ENCODE assay signal across 1 cellular context in genomic region chr15:49046113-49046883, GRCh38.
TF ChIP-seq lines count a peak whose summit lies in the region.

A gene with protein sequence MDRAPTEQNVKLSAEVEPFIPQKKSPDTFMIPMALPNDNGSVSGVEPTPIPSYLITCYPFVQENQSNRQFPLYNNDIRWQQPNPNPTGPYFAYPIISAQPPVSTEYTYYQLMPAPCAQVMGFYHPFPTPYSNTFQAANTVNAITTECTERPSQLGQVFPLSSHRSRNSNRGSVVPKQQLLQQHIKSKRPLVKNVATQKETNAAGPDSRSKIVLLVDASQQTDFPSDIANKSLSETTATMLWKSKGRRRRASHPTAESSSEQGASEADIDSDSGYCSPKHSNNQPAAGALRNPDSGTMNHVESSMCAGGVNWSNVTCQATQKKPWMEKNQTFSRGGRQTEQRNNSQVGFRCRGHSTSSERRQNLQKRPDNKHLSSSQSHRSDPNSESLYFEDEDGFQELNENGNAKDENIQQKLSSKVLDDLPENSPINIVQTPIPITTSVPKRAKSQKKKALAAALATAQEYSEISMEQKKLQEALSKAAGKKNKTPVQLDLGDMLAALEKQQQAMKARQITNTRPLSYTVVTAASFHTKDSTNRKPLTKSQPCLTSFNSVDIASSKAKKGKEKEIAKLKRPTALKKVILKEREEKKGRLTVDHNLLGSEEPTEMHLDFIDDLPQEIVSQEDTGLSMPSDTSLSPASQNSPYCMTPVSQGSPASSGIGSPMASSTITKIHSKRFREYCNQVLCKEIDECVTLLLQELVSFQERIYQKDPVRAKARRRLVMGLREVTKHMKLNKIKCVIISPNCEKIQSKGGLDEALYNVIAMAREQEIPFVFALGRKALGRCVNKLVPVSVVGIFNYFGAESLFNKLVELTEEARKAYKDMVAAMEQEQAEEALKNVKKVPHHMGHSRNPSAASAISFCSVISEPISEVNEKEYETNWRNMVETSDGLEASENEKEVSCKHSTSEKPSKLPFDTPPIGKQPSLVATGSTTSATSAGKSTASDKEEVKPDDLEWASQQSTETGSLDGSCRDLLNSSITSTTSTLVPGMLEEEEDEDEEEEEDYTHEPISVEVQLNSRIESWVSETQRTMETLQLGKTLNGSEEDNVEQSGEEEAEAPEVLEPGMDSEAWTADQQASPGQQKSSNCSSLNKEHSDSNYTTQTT (minus strand): TSS chr15:49046446. CDS start chr15:49046299, 147 bp downstream.

TF ChIP-seq in K562, 482 proteins besides CTCF, POLR2A, EP300 and RAD21 (continued from another document and continues in another):
- TF ChIP-seq, protein P1, sequence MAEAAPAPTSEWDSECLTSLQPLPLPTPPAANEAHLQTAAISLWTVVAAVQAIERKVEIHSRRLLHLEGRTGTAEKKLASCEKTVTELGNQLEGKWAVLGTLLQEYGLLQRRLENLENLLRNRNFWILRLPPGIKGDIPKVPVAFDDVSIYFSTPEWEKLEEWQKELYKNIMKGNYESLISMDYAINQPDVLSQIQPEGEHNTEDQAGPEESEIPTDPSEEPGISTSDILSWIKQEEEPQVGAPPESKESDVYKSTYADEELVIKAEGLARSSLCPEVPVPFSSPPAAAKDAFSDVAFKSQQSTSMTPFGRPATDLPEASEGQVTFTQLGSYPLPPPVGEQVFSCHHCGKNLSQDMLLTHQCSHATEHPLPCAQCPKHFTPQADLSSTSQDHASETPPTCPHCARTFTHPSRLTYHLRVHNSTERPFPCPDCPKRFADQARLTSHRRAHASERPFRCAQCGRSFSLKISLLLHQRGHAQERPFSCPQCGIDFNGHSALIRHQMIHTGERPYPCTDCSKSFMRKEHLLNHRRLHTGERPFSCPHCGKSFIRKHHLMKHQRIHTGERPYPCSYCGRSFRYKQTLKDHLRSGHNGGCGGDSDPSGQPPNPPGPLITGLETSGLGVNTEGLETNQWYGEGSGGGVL (CRISPR knock-in tag; IDR thresholded peaks at IDR 0.05) = no peak
- TF ChIP-seq GTF2F1 (IDR thresholded peaks at IDR 0.05; ENCODE audit: low read depth, low read length) = no peak
- peak; percentile 64 to 82 for TF ChIP-seq FOXK2 (conservative IDR thresholded peaks at IDR 0.05 in 1 of 2, IDR thresholded peaks at IDR 0.05 in 1 of 2; ENCODE audit: low read depth in 2 of 2)
- TF ChIP-seq ELF2 (CRISPR knock-in tag; IDR thresholded peaks at IDR 0.05) = no peak
- TF ChIP-seq PTTG1 (tag; IDR thresholded peaks at IDR 0.05; ENCODE audit: low read depth) = no peak
- TF ChIP-seq ZNF174 (CRISPR knock-in tag; IDR thresholded peaks at IDR 0.05) = no peak
- TF ChIP-seq ZNF699 (CRISPR knock-in tag; IDR thresholded peaks at IDR 0.05; ENCODE audit: insufficient replicate concordance) = no peak
- no peak for TF ChIP-seq HDAC6 (IDR thresholded peaks at IDR 0.05; ENCODE audit: low read depth, low read length)
- TF ChIP-seq NONO (IDR thresholded peaks at IDR 0.05; ENCODE audit: low read depth in 2 of 2, low read length in 1 of 2) = peak in 1 of 2 experiments; percentile 24; a peak in 1 of 4 replicates
- no peak for TF ChIP-seq NELFE (IDR thresholded peaks at IDR 0.05; ENCODE audit: insufficient read depth, insufficient read length)
- no peak for TF ChIP-seq SETDB1 (IDR thresholded peaks at IDR 0.05; ENCODE audit: low read length)
- peak; percentile 76 for TF ChIP-seq L3MBTL2 (IDR thresholded peaks at IDR 0.05)
- TF ChIP-seq CGGBP1 (CRISPR knock-in tag; IDR thresholded peaks at IDR 0.05) = no peak
- no peak for TF ChIP-seq CBFB (CRISPR knock-in tag; IDR thresholded peaks at IDR 0.05)
- TF ChIP-seq MCM7 (IDR thresholded peaks at IDR 0.05) = peak in 1 of 2 experiments; percentile 64; a peak in 1 of 4 replicates
- TF ChIP-seq ZNF408 (CRISPR knock-in tag; IDR thresholded peaks at IDR 0.05; ENCODE audit: low read depth) = no peak
- TF ChIP-seq BMI1 (IDR thresholded peaks at IDR 0.05; ENCODE audit: low read length) = no peak
- TF ChIP-seq RCOR1 (IDR thresholded peaks at IDR 0.05; ENCODE audit: borderline replicate concordance in 1 of 2, low read depth in 2 of 2, low read length in 2 of 2) = peak in 1 of 2 experiments; percentile 90; a peak in 2 of 4 replicates
- peak; percentile 53; the same call in 1 of the 2 replicates for TF ChIP-seq ZBTB7A (IDR thresholded peaks at IDR 0.05; ENCODE audit: borderline replicate concordance, control insufficient read depth, low read depth, low read length)
- TF ChIP-seq, protein P2, sequence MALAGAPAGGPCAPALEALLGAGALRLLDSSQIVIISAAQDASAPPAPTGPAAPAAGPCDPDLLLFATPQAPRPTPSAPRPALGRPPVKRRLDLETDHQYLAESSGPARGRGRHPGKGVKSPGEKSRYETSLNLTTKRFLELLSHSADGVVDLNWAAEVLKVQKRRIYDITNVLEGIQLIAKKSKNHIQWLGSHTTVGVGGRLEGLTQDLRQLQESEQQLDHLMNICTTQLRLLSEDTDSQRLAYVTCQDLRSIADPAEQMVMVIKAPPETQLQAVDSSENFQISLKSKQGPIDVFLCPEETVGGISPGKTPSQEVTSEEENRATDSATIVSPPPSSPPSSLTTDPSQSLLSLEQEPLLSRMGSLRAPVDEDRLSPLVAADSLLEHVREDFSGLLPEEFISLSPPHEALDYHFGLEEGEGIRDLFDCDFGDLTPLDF (CRISPR knock-in tag; IDR thresholded peaks at IDR 0.05) = no peak
- no peak for TF ChIP-seq HMGXB4 (CRISPR knock-in tag; IDR thresholded peaks at IDR 0.05)
- no peak for TF ChIP-seq ZFP30 (CRISPR knock-in tag; IDR thresholded peaks at IDR 0.05; ENCODE audit: borderline replicate concordance)
- TF ChIP-seq CTBP1 (IDR thresholded peaks at IDR 0.05; ENCODE audit: borderline replicate concordance) = peak; percentile 85
- TF ChIP-seq YBX1 (IDR thresholded peaks at IDR 0.05) = no peak
- TF ChIP-seq SP1 (CRISPR knock-in tag; IDR thresholded peaks at IDR 0.05) = peak; percentile 85
- TF ChIP-seq RBM17 (IDR thresholded peaks at IDR 0.05; ENCODE audit: borderline replicate concordance, low read depth, low read length) = no peak
- TF ChIP-seq STAT6 (CRISPR knock-in tag; IDR thresholded peaks at IDR 0.05) = no peak
- no peak for TF ChIP-seq RBM15 (IDR thresholded peaks at IDR 0.05; ENCODE audit: insufficient read depth, low read length)
- no peak for TF ChIP-seq AFF4 (CRISPR knock-in tag; IDR thresholded peaks at IDR 0.05)
- no peak for TF ChIP-seq ZNF133 (CRISPR knock-in tag; IDR thresholded peaks at IDR 0.05)
- no peak for TF ChIP-seq TSC22D4 (tag; IDR thresholded peaks at IDR 0.05)
- TF ChIP-seq ZBTB26 (CRISPR knock-in tag; IDR thresholded peaks at IDR 0.05) = no peak
- no peak for TF ChIP-seq HNRNPH1 (optimal IDR thresholded peaks at IDR 0.05; ENCODE audit: low read depth, low read length)
- no peak for TF ChIP-seq ERF (CRISPR knock-in tag; IDR thresholded peaks at IDR 0.05)
- TF ChIP-seq USF1 (CRISPR knock-in tag; IDR thresholded peaks at IDR 0.05) = no peak
- TF ChIP-seq RNF219 (CRISPR knock-in tag; IDR thresholded peaks at IDR 0.05) = no peak
- TF ChIP-seq MED1 (CRISPR knock-in tag; IDR thresholded peaks at IDR 0.05; ENCODE audit: borderline replicate concordance) = no peak
- no peak for TF ChIP-seq ZNF217 (CRISPR knock-in tag; IDR thresholded peaks at IDR 0.05)
- peak; percentile 20; the same call in 1 of the 2 replicates for TF ChIP-seq TAL1 (IDR thresholded peaks at IDR 0.05)
- no peak for TF ChIP-seq SAFB2 (IDR thresholded peaks at IDR 0.05; ENCODE audit: borderline replicate concordance, low read depth, low read length, severe bottlenecking)
- no peak for TF ChIP-seq PHB2 (IDR thresholded peaks at IDR 0.05; ENCODE audit: low read depth)
- TF ChIP-seq, protein P3, sequence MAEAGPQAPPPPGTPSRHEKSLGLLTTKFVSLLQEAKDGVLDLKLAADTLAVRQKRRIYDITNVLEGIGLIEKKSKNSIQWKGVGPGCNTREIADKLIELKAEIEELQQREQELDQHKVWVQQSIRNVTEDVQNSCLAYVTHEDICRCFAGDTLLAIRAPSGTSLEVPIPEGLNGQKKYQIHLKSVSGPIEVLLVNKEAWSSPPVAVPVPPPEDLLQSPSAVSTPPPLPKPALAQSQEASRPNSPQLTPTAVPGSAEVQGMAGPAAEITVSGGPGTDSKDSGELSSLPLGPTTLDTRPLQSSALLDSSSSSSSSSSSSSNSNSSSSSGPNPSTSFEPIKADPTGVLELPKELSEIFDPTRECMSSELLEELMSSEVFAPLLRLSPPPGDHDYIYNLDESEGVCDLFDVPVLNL (CRISPR knock-in tag; IDR thresholded peaks at IDR 0.05; ENCODE audit: low read depth) = no peak
